In the genomic region with DNA sequence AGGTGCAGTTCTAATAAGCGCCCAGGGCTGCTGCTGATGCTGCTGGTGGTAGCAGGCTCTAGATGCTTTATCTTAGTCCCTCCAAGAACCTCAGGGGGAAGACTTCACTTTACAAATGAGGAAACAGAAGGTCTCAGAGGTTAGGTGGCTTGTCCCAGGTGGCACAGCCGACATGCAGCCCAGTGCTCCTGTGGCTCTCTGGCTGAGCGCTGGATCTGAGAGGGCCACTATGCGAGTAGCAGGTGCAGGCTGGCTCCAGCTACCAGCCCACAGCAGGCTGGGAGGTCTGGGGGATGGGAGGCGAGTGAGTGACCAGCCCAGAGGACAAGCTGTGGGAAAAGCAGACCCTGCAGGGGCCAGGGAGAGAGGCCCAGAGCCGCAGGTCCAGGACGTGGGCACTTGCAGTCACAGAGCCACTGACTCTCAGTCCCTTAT, we compare ENCODE assay signal across 9 cellular contexts. TPM values are rescaled to one million over a fixed set of nuclear protein-coding genes. Genes with fewer than 3 reads are reported as not detected.
DNase-seq lines count a peak whose midpoint lies in the region; ATAC-seq and TF ChIP-seq lines count a peak whose summit lies in the region.
"Had no signal": no experiment of that assay in that cellular context is flagged by ENCODE, and none has a peak within 500 bp of the region (broad histone marks: within the 10 kb centered on the region; RNA-seq: fewer than 3 reads in every experiment).

No MANE protein-coding gene starts in this region.

- H3K4me3 ChIP-seq in tibial artery (no peak overlapping the region), PC-9 (no peak overlapping the region)

- no peaks in the 10 kb centered on the region for H3K9me3 ChIP-seq in tibial artery
- no peaks in the 10 kb centered on the region for H3K9me3 ChIP-seq in PC-9 (ENCODE audit: insufficient read depth, low read depth)

- CTCF ChIA-PET in PC-9 (lab: Charles Lee): interaction anchor here (0.5 kb wide), 1 partner anchor 269 kb away, joined by 3 read pairs; no protein-coding TSS in a partner anchor

- TF ChIP-seq CTCF in tibial artery (IDR thresholded peaks at IDR 0.05): no peak
- no peak for TF ChIP-seq CTCF in PC-9 (conservative IDR thresholded peaks at IDR 0.05)

- peaks cover 42 to 47% of the 10 kb centered on the region in 2 donors for H3K4me1 Mint-ChIP-seq in natural killer cell treated with Interleukin-12 subunit alpha and Interleukin-12 subunit beta and Interleukin-15 and Interleukin-18, amount 100 ng/mL, for 72 hours (ENCODE audit: low read depth in 2 of 2)

- peak overlapping the region in 1 of 2 donors; percentile 54 for H3K27ac ChIP-seq in tibial artery
- H3K27ac ChIP-seq in PC-9: no peak overlapping the region

- H3F3A ChIP-seq in PC-9 (ENCODE audit: insufficient read depth, low read depth): no peaks in the 10 kb centered on the region

- intact Hi-C loops in tibial artery (cut with DNase I; ENCODE audit: low total_unique reads) (no loop called here), PC-9 (cut with micrococcal nuclease; ENCODE audit: unreplicated experiment) (no loop called here)

- peaks cover 0 to 17% (median 3%) of the 10 kb centered on the region in 4 donors for H3K4me1 ChIP-seq in tibial artery
- no peaks in the 10 kb centered on the region for H3K4me1 ChIP-seq in PC-9 (replicated peaks; ENCODE audit: insufficient read depth)

- H2AFZ ChIP-seq in PC-9: no peak overlapping the region

- no peaks in the 10 kb centered on the region for H3K9me3 Mint-ChIP-seq in activated naive CD4-positive, alpha-beta T cell treated with anti-CD3 and anti-CD28 coated beads, Interleukin-2, amount 50 U/mL, for 72 hours
- H3K9me3 Mint-ChIP-seq in natural killer cell treated with Interleukin-12 subunit alpha and Interleukin-12 subunit beta and Interleukin-15 and Interleukin-18, amount 100 ng/mL, for 72 hours: no peaks in the 10 kb centered on the region

- no peaks in the 10 kb centered on the region for H3K36me3 ChIP-seq in tibial artery
- no peaks in the 10 kb centered on the region for H3K36me3 ChIP-seq in PC-9 (ENCODE audit: low read depth)

- H3K4me2 ChIP-seq in PC-9: no peak overlapping the region

- H3K9me2 ChIP-seq in PC-9 (ENCODE audit: insufficient read depth): no peaks in the 10 kb centered on the region

- H3K27me3 ChIP-seq in tibial artery (no peaks in the 10 kb centered on the region), PC-9 (ENCODE audit: insufficient read depth, low read depth) (no peaks in the 10 kb centered on the region)

- peak overlapping the region; percentile 94 for H3K4me3 Mint-ChIP-seq in natural killer cell treated with Interleukin-12 subunit alpha and Interleukin-12 subunit beta and Interleukin-15 and Interleukin-18, amount 100 ng/mL, for 72 hours

- DNase-seq in GF-D8 (lab: John Stamatoyannopoulos, UW) (peak; percentile 58), NCI-H1930 (lab: John Stamatoyannopoulos, UW) (no peak), tibial artery (no peak), PC-9 (no peak)
- DNase-seq in activated naive CD4-positive, alpha-beta T cell treated with anti-CD3 and anti-CD28 coated beads, Interleukin-2, amount 50 U/mL, for 72 hours (ENCODE audit: low spot score in 2 of 2): no peak
- DNase-seq in natural killer cell treated with Interleukin-12 subunit alpha and Interleukin-12 subunit beta and Interleukin-15 and Interleukin-18, amount 100 ng/mL, for 72 hours (ENCODE audit: low spot score): no peak
- DNase-seq: NCI-H69 had no signal

- no TSS peak for BruUV-seq in PC-9 (replicated peaks; lab: Mats Ljungman, UMichigan)

- H3K27me3 Mint-ChIP-seq in natural killer cell treated with Interleukin-12 subunit alpha and Interleukin-12 subunit beta and Interleukin-15 and Interleukin-18, amount 100 ng/mL, for 72 hours: no peaks in the 10 kb centered on the region

- H3K79me2 ChIP-seq in PC-9 (ENCODE audit: low read depth): no peaks in the 10 kb centered on the region

- no peaks in the 10 kb centered on the region for H4K20me1 ChIP-seq in PC-9 (ENCODE audit: insufficient read depth)

- ATAC-seq in HG02798 (IDR thresholded peaks at IDR 0.05; ENCODE audit: poor library complexity, unreplicated experiment): peak; percentile 22
- no peak for ATAC-seq in activated naive CD4-positive, alpha-beta T cell treated with anti-CD3 and anti-CD28 coated beads, Interleukin-2, amount 50 U/mL, for 72 hours
- ATAC-seq in natural killer cell treated with Interleukin-12 subunit alpha and Interleukin-12 subunit beta and Interleukin-15 and Interleukin-18, amount 100 ng/mL, for 72 hours: no peak
- ATAC-seq in SK-N-SH treated with all-trans-retinoic acid at 6 μM for 48 hours: no peak

- H3K36me3 Mint-ChIP-seq in activated naive CD4-positive, alpha-beta T cell treated with anti-CD3 and anti-CD28 coated beads, Interleukin-2, amount 50 U/mL, for 72 hours: peaks cover 17 to 47% of the 10 kb centered on the region in 2 donors
- H3K36me3 Mint-ChIP-seq in natural killer cell treated with Interleukin-12 subunit alpha and Interleukin-12 subunit beta and Interleukin-15 and Interleukin-18, amount 100 ng/mL, for 72 hours: no peaks in the 10 kb centered on the region

- peak overlapping the region; percentile 88 to 95 for H3K27ac Mint-ChIP-seq in activated naive CD4-positive, alpha-beta T cell treated with anti-CD3 and anti-CD28 coated beads, Interleukin-2, amount 50 U/mL, for 72 hours
- peak overlapping the region; percentile 97 to 100 for H3K27ac Mint-ChIP-seq in natural killer cell treated with Interleukin-12 subunit alpha and Interleukin-12 subunit beta and Interleukin-15 and Interleukin-18, amount 100 ng/mL, for 72 hours

- POLR2A ChIA-PET in PC-9 (lab: Charles Lee; ENCODE audit: unreplicated experiment): interaction anchor here (0.6 kb wide), 1 partner anchor 306 kb away, joined by 3 read pairs; no protein-coding TSS in a partner anchor

TF ChIP-seq in SK-N-SH treated with all-trans-retinoic acid at 6 μM for 48 hours, 23 proteins besides CTCF, POLR2A, EP300 and RAD21 (continues in another document):
- TF ChIP-seq ESRRG (CRISPR knock-in tag; IDR thresholded peaks at IDR 0.05): no peak
- TF ChIP-seq, protein P1, sequence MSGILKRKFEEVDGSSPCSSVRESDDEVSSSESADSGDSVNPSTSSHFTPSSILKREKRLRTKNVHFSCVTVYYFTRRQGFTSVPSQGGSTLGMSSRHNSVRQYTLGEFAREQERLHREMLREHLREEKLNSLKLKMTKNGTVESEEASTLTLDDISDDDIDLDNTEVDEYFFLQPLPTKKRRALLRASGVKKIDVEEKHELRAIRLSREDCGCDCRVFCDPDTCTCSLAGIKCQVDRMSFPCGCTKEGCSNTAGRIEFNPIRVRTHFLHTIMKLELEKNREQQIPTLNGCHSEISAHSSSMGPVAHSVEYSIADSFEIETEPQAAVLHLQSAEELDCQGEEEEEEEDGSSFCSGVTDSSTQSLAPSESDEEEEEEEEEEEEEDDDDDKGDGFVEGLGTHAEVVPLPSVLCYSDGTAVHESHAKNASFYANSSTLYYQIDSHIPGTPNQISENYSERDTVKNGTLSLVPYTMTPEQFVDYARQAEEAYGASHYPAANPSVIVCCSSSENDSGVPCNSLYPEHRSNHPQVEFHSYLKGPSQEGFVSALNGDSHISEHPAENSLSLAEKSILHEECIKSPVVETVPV (CRISPR knock-in tag; IDR thresholded peaks at IDR 0.05): no peak
- TF ChIP-seq BACH2 (CRISPR knock-in tag; IDR thresholded peaks at IDR 0.05; ENCODE audit: borderline replicate concordance): no peak
- TF ChIP-seq OSR1 (CRISPR knock-in tag; IDR thresholded peaks at IDR 0.05): no peak
- no peak for TF ChIP-seq ZNF70 (CRISPR knock-in tag; IDR thresholded peaks at IDR 0.05)
- TF ChIP-seq ZNF565 (CRISPR knock-in tag; conservative IDR thresholded peaks at IDR 0.05; ENCODE audit: low read depth): no peak
- no peak for TF ChIP-seq ZFP3 (CRISPR knock-in tag; IDR thresholded peaks at IDR 0.05)
- no peak for TF ChIP-seq CREB5 (CRISPR knock-in tag; IDR thresholded peaks at IDR 0.05; ENCODE audit: low read depth)
- no peak for TF ChIP-seq TSHZ2 (CRISPR knock-in tag; IDR thresholded peaks at IDR 0.05)
- no peak for TF ChIP-seq ZNF8 (CRISPR knock-in tag; IDR thresholded peaks at IDR 0.05)
- TF ChIP-seq SNAI2 (CRISPR knock-in tag; IDR thresholded peaks at IDR 0.05): no peak

RNA-seq across cellular contexts. Expression of gene RASSF2, which starts 10.8 kb away (rescaled TPM):
- 10 to 100 TPM; 40.4 to 50.6 TPM for total RNA-seq in activated naive CD4-positive, alpha-beta T cell treated with anti-CD3 and anti-CD28 coated beads, Interleukin-2, amount 50 U/mL, for 72 hours
- total RNA-seq in natural killer cell treated with Interleukin-12 subunit alpha and Interleukin-12 subunit beta and Interleukin-15 and Interleukin-18, amount 100 ng/mL, for 72 hours: 10 to 100 TPM; 12.5 to 31.7 TPM
- 8.2 and 9.4 TPM in 2 replicates for total RNA-seq in PC-9 (2021)
